ENCODE assay signal across 7 cellular contexts in genomic region chr11:75814369-75814685, GRCh38. TPM values are rescaled to one million over a fixed set of nuclear protein-coding genes. Genes with fewer than 3 reads are reported as not detected.
DNase-seq lines count a peak whose midpoint lies in the region; ATAC-seq and TF ChIP-seq lines count a peak whose summit lies in the region.

No MANE protein-coding gene starts in this region.

- no peak overlapping the region for H3K23ac ChIP-seq in mesenchymal stem cell (ENCODE audit: low read length in 2 of 2)

- intact Hi-C loops in body of pancreas (cut with DNase I) (no loop called here), aorta (cut with DNase I) (no loop called here)

- H3K9ac ChIP-seq in Karpas-422 (ENCODE audit: low read length) (peak overlapping the region; percentile 94), mesenchymal stem cell (ENCODE audit: low read length) (peak overlapping the region; percentile 92)

- H2BK15ac ChIP-seq in mesenchymal stem cell (ENCODE audit: low read depth, poor library complexity, severe bottlenecking) = peak overlapping the region; percentile 2

- H2BK120ac ChIP-seq in mesenchymal stem cell (ENCODE audit: low read depth, low read length) = no peak overlapping the region

- no peaks in the 10 kb centered on the region for H3K36me3 ChIP-seq in Karpas-422 (ENCODE audit: insufficient read depth, low read length)
- no peaks in the 10 kb centered on the region for H3K36me3 ChIP-seq in body of pancreas (replicated peaks in 1 of 2; ENCODE audit: insufficient read depth in 1 of 2, low read depth in 2 of 2)
- H3K36me3 ChIP-seq in mesenchymal stem cell (ENCODE audit: control insufficient read depth in 1 of 2, insufficient read depth in 2 of 2, low read depth in 1 of 2, low read length in 2 of 2) = no peaks in the 10 kb centered on the region
- H3K36me3 ChIP-seq in aorta (ENCODE audit: control insufficient read depth in 1 of 2, insufficient read depth in 2 of 2, low read length in 1 of 2) = no peaks in the 10 kb centered on the region

- H3K79me1 ChIP-seq in mesenchymal stem cell (replicated peaks; ENCODE audit: low read length, poor library complexity, severe bottlenecking) = peaks cover 19% of the 10 kb centered on the region

- H2AFZ ChIP-seq in Karpas-422 (ENCODE audit: low read length) = peak overlapping the region; percentile 50
- H2AFZ ChIP-seq in mesenchymal stem cell (ENCODE audit: low read depth, low read length) = peak overlapping the region; percentile 83

- H4K20me1 ChIP-seq in Karpas-422 (ENCODE audit: insufficient read depth, low read depth, low read length) = no peaks in the 10 kb centered on the region

- no peak for TF ChIP-seq CTCF in body of pancreas (IDR thresholded peaks at IDR 0.05)

- DNase-seq in Karpas-422 (no peak), body of pancreas (no peak), mesenchymal stem cell (no peak), aorta (no peak), retina (no peak)

- peak overlapping the region; percentile 80 for H3K4me2 ChIP-seq in Karpas-422 (ENCODE audit: low read depth, low read length, poor library complexity, severe bottlenecking)
- H3K4me2 ChIP-seq in mesenchymal stem cell (ENCODE audit: low read length, poor library complexity, severe bottlenecking) = peak overlapping the region; percentile 86

- H4K8ac ChIP-seq in mesenchymal stem cell (ENCODE audit: low read length) = peak overlapping the region; percentile 2

- ATAC-seq in GM18508 (IDR thresholded peaks at IDR 0.05; ENCODE audit: insufficient read depth, unreplicated experiment) (peak; percentile 22), GM21717 (IDR thresholded peaks at IDR 0.05; ENCODE audit: unreplicated experiment) (peak; percentile 21), body of pancreas (peak; percentile 36), aorta (ENCODE audit: low FRiP score) (peak; percentile 75)

- H3K4me3 ChIP-seq in Karpas-422 (ENCODE audit: low read length) (peak overlapping the region; percentile 87), body of pancreas (peak overlapping the region in 1 of 2 donors; percentile 93), mesenchymal stem cell (ENCODE audit: insufficient read depth in 1 of 2, low read depth in 1 of 2, low read length in 2 of 2) (peak overlapping the region; percentile 70 to 88), aorta (ENCODE audit: low read length in 2 of 2) (peak overlapping the region; percentile 1 to 24)

- H3K79me2 ChIP-seq in Karpas-422 (ENCODE audit: low read length) = peaks cover 41% of the 10 kb centered on the region

- H3K27ac ChIP-seq in Karpas-422 (ENCODE audit: low read length) = no peak overlapping the region; the same call in 1 of the 2 replicates
- H3K27ac ChIP-seq in body of pancreas = peak overlapping the region; percentile 53 to 92 (median 85)
- peak overlapping the region; percentile 68 for H3K27ac ChIP-seq in mesenchymal stem cell (ENCODE audit: low read length, poor library complexity, severe bottlenecking)
- peak overlapping the region in 1 of 2 donors; percentile 43 for H3K27ac ChIP-seq in aorta (ENCODE audit: low read depth in 1 of 2, low read length in 2 of 2)

- H3K4ac ChIP-seq in mesenchymal stem cell (ENCODE audit: low read depth in 1 of 2, low read length in 2 of 2) = peak overlapping the region in 1 of 2 experiments; percentile 3

- H3K9me2 ChIP-seq in Karpas-422 (replicated peaks; ENCODE audit: insufficient read depth, low read length) = no peaks in the 10 kb centered on the region

- peak overlapping the region; percentile 82 for H3K18ac ChIP-seq in mesenchymal stem cell (ENCODE audit: low read depth in 1 of 2, low read length in 2 of 2)

- no peak overlapping the region for H2BK12ac ChIP-seq in mesenchymal stem cell (ENCODE audit: low read length in 2 of 2)

- WGBS in body of pancreas, 2 donors = 0 to 1% methylated on average over 12 to 13 of the region's 13 CpGs
- 2% methylated on average over 13 of the region's 13 CpGs for WGBS in mesenchymal stem cell
- WGBS in aorta, 2 donors = 0 to 3% methylated on average over 13 of the region's 13 CpGs

- H3K14ac ChIP-seq in mesenchymal stem cell (ENCODE audit: low read length in 2 of 2) = peak overlapping the region in 1 of 2 experiments; percentile 23

- no peak overlapping the region for H2AK5ac ChIP-seq in mesenchymal stem cell (ENCODE audit: low read length, severe bottlenecking)

- H4K91ac ChIP-seq in mesenchymal stem cell (ENCODE audit: low read length) = no peak overlapping the region

- no peak overlapping the region for H2BK5ac ChIP-seq in mesenchymal stem cell (ENCODE audit: low read depth, low read length, poor library complexity, severe bottlenecking)

- H3K4me1 ChIP-seq in Karpas-422 (ENCODE audit: low read length) (peaks cover 51% of the 10 kb centered on the region), body of pancreas (peaks cover 18% of the 10 kb centered on the region), mesenchymal stem cell (ENCODE audit: control insufficient read depth, insufficient read depth, low read depth, low read length) (peaks cover 9% of the 10 kb centered on the region), aorta (ENCODE audit: control insufficient read depth in 1 of 2, insufficient read depth in 2 of 2, low read length in 2 of 2) (peaks cover 0 to 7% of the 10 kb centered on the region in 2 donors)

- no peak for TF ChIP-seq POLR2A in body of pancreas (IDR thresholded peaks at IDR 0.05)

- H3K9me3 ChIP-seq in Karpas-422 (ENCODE audit: low read length) = no peaks in the 10 kb centered on the region
- H3K9me3 ChIP-seq in body of pancreas = no peaks in the 10 kb centered on the region
- no peaks in the 10 kb centered on the region for H3K9me3 ChIP-seq in mesenchymal stem cell (ENCODE audit: control insufficient read depth, low read length)
- no peaks in the 10 kb centered on the region for H3K9me3 ChIP-seq in aorta (ENCODE audit: control insufficient read depth, low read length)

- no peaks in the 10 kb centered on the region for H3K27me3 ChIP-seq in Karpas-422 (ENCODE audit: low read length)
- H3K27me3 ChIP-seq in body of pancreas = no peaks in the 10 kb centered on the region
- peaks cover 0 to 3% of the 10 kb centered on the region in 2 experiments for H3K27me3 ChIP-seq in mesenchymal stem cell (ENCODE audit: control insufficient read depth in 1 of 2, insufficient read depth in 1 of 2, low read length in 2 of 2)
- no peaks in the 10 kb centered on the region for H3K27me3 ChIP-seq in aorta (ENCODE audit: control insufficient read depth in 1 of 2, insufficient read depth in 2 of 2, low read length in 1 of 2)

RNA-seq across cellular contexts. Expression of gene UVRAG, which starts 0.7 kb away (rescaled TPM):
- 35.4 and 52.7 TPM in 2 replicates for total RNA-seq in Karpas-422 (2014; rRNA removed; shearing (Covaris generic); ENCODE audit: low replicate concordance)
- total RNA-seq in body of pancreas (10 to 100 TPM; 10.9 to 31.0 TPM), aorta (10 to 100 TPM; 27.0 to 47.0 TPM)
- polyA plus RNA-seq in mesenchymal stem cell (2013, experiment 1 of 2) = 10.1 TPM
- polyA plus RNA-seq in mesenchymal stem cell (2013, experiment 2 of 2) = 10.5 TPM
- 10 to 100 TPM in 1 of 2 donors, 1 to 10 TPM in 1; 7.9 to 13.3 TPM for polyA plus RNA-seq in aorta

RNA-seq across cellular contexts. Expression of gene DGAT2, which starts 45.7 kb away (rescaled TPM):
- total RNA-seq in Karpas-422 (2014; rRNA removed; shearing (Covaris generic); ENCODE audit: low replicate concordance) = 1.9 and 3.7 TPM in 2 replicates
- 10 to 100 TPM in 1 of 2 donors, 1 to 10 TPM in 1; 9.3 to 38.6 TPM for total RNA-seq in body of pancreas
- polyA plus RNA-seq in mesenchymal stem cell (2013, experiment 1 of 2) = 0.35 TPM
- polyA plus RNA-seq in mesenchymal stem cell (2013, experiment 2 of 2) = 0.56 TPM
- 1 to 10 TPM; 2.3 to 4.4 TPM for total RNA-seq in aorta
- polyA plus RNA-seq in aorta = under 1 TPM; 0.41 to 0.63 TPM

Comparison
In these comparisons a context has a peak if more than half of its experiments do, and no peak if none do; other contexts are left out.
1. ATAC-seq: peak in every context shown above with its lines; median percentile 75 in aorta; 36 in body of pancreas; 22 in GM18508; 21 in GM21717.